Comparison of ENCODE assay signal across 8 cellular contexts in genomic region chr18:10787293-10787901, GRCh38.
DNase-seq lines count a peak whose midpoint lies in the region; ATAC-seq and TF ChIP-seq lines count a peak whose summit lies in the region.

No MANE protein-coding gene starts in this region.

- DNase-seq in CD4-positive, alpha-beta T cell = peak; percentile 58 to 78 (median 70)
- DNase-seq in NCI-H524 (lab: John Stamatoyannopoulos, UW) (peak; percentile 74 to 78), dermis microvascular lymphatic vessel endothelial cell (ENCODE audit: low read depth in 2 of 2) (peak; percentile 85 to 90), medulla oblongata (ENCODE audit: extremely low spot score) (peak; percentile 92)
- DNase-seq in activated CD4-positive, alpha-beta T cell treated with anti-CD3 and anti-CD28 coated beads for 48 hours = peak; percentile 93
- DNase-seq in stimulated activated CD8-positive, alpha-beta memory T cell treated with anti-CD3 and anti-CD28 coated beads, Interleukin-2, amount 100 ng/mL, for 1 hour (ENCODE audit: low read depth in 2 of 2) = peak; percentile 35 to 65

- H3K27me3 ChIP-seq in CD4-positive, alpha-beta T cell (ENCODE audit: control insufficient read depth, insufficient read depth, low read length) = peaks cover 8% of the 10 kb centered on the region

- no peak overlapping the region for H3K4me3 Mint-ChIP-seq in CD4-positive, alpha-beta T cell

- H3K27ac ChIP-seq in CD4-positive, alpha-beta T cell (ENCODE audit: low read depth, low read length) = no peak overlapping the region

- CTCF ChIA-PET in CD4-positive, alpha-beta T cell (lab: Charles Lee) = interaction anchor here (0.8 to 1.5 kb wide), 4 partner anchors 8 to 254 kb away, joined by 3 to 4 read pairs (median 4); no protein-coding TSS in a partner anchor

- peaks cover 7% of the 10 kb centered on the region for H3K4me1 Mint-ChIP-seq in CD4-positive, alpha-beta T cell (ENCODE audit: low read depth)

- H3K27ac Mint-ChIP-seq in CD4-positive, alpha-beta T cell = no peak overlapping the region

- H3K9me3 ChIP-seq in CD4-positive, alpha-beta T cell (ENCODE audit: control insufficient read depth, low read length) = no peaks in the 10 kb centered on the region

- no peaks in the 10 kb centered on the region for H3K9me3 Mint-ChIP-seq in CD4-positive, alpha-beta T cell

- intact Hi-C loops in CD4-positive, alpha-beta T cell (cut with DNase I, micrococcal nuclease) = no loop called here

- peak; percentile 72 for TF ChIP-seq CTCF in CD4-positive, alpha-beta T cell (IDR thresholded peaks at IDR 0.05)

- peaks cover 30% of the 10 kb centered on the region for H3K27me3 Mint-ChIP-seq in CD4-positive, alpha-beta T cell

- peak; percentile 86 for ATAC-seq in CD4-positive, alpha-beta T cell (ENCODE audit: poor library complexity)
- ATAC-seq in GM19351 (IDR thresholded peaks at IDR 0.05; ENCODE audit: unreplicated experiment) = peak; percentile 93
- peak; percentile 98 for ATAC-seq in HG03432 (IDR thresholded peaks at IDR 0.05; ENCODE audit: unreplicated experiment)

- POLR2A ChIA-PET in CD4-positive, alpha-beta T cell (lab: Charles Lee) = no interaction called here

- H3K36me3 Mint-ChIP-seq in CD4-positive, alpha-beta T cell (ENCODE audit: low read depth) = no peaks in the 10 kb centered on the region
